ENCODE assay signal across 22 cellular contexts in genomic region chr1:159845751-159846531, GRCh38. TPM values are rescaled to one million over a fixed set of nuclear protein-coding genes. Genes with fewer than 3 reads are reported as not detected.
DNase-seq lines count a peak whose midpoint lies in the region; ATAC-seq and TF ChIP-seq lines count a peak whose summit lies in the region.
"Had no signal": no experiment of that assay in that cellular context is flagged by ENCODE, and none has a peak within 500 bp of the region (broad histone marks: within the 10 kb centered on the region; RNA-seq: fewer than 3 reads in every experiment).

No MANE protein-coding gene starts in this region.

- no peak overlapping the region for H3K4me3 ChIP-seq in right lobe of liver
- H3K4me3 ChIP-seq in effector memory CD4-positive, alpha-beta T cell (ENCODE audit: insufficient read depth, low read depth, low read length, poor library complexity, severe bottlenecking) = no peak overlapping the region

- ATAC-seq in foreskin keratinocyte (peak; percentile 28), right lobe of liver (peak; percentile 27 to 83 (median 70))
- ATAC-seq: WTC11 had no signal

- peak; percentile 35 for DNase-seq in amniotic epithelial cell (ENCODE audit: low read depth)
- peak in 1 of 2 donors; percentile 55 for DNase-seq in foreskin keratinocyte
- no peak for DNase-seq in right lobe of liver
- no peak for DNase-seq in type B pancreatic cell (ENCODE audit: extremely low spot score, unreplicated experiment)
- DNase-seq in head of caudate nucleus = no peak
- no peak for DNase-seq in Ammon's horn (ENCODE audit: low spot score)
- DNase-seq in effector memory CD4-positive, alpha-beta T cell = no peak
- DNase-seq: activated CD4-positive, alpha-beta T cell treated with anti-CD3 and anti-CD28 coated beads, Interleukin-2, amount 50 U/mL, for 1 hour; activated naive CD4-positive, alpha-beta T cell treated with anti-CD3 and anti-CD28 coated beads, Interleukin-2, amount 50 U/mL, for 16 hours; anterior cingulate cortex; caudate nucleus; DMS 273 treated with DMSO at 0.1 percent for 48 hours; NCI-H146; NCI-H526; SHP77 treated with DMSO at 0.1 percent for 48 hours; stimulated activated CD4-positive, alpha-beta T cell treated with anti-CD3 and anti-CD28 coated beads, Interleukin-1b, Interleukin-23, amount 100 ng/mL, for 48 hours had no signal

- no peaks in the 10 kb centered on the region for H3K36me3 Mint-ChIP-seq in type B pancreatic cell
- H3K36me3 Mint-ChIP-seq: WTC11 had no signal

- no peaks in the 10 kb centered on the region for H3K9me3 Mint-ChIP-seq in type B pancreatic cell
- H3K9me3 Mint-ChIP-seq: dendritic cell treated with granulocyte-macrophage colony-stimulating factor and Interleukin-4, amounts not matched to agents 40 ng/mL and 50 ng/mL, for 4 days; WTC11 had no signal

- no peak for TF ChIP-seq CTCF in foreskin keratinocyte (conservative IDR thresholded peaks at IDR 0.05)
- TF ChIP-seq CTCF in right lobe of liver (IDR thresholded peaks at IDR 0.05) = peak in 2 of 4 donors; percentile 5 to 7
- TF ChIP-seq CTCF in type B pancreatic cell (conservative IDR thresholded peaks at IDR 0.05) = no peak

- peaks cover 42% of the 10 kb centered on the region for H3K27me3 Mint-ChIP-seq in type B pancreatic cell

- no peak for TF ChIP-seq POLR2A in right lobe of liver (IDR thresholded peaks at IDR 0.05)

- H3K27ac ChIP-seq in foreskin keratinocyte = no peak overlapping the region
- no peak overlapping the region for H3K27ac ChIP-seq in right lobe of liver
- no peak overlapping the region for H3K27ac ChIP-seq in effector memory CD4-positive, alpha-beta T cell (ENCODE audit: insufficient read depth, low read length, poor library complexity, severe bottlenecking)

- peak overlapping the region; percentile 19 for H3K27ac Mint-ChIP-seq in type B pancreatic cell
- H3K27ac Mint-ChIP-seq: dendritic cell treated with granulocyte-macrophage colony-stimulating factor and Interleukin-4, amounts not matched to agents 40 ng/mL and 50 ng/mL, for 4 days; WTC11 had no signal

- WGBS in right lobe of liver (ENCODE audit: insufficient coverage, low coverage, low lambda C conversion rate, missing lambda C conversion rate) = 38% methylated on average over 8 of the region's 11 CpGs

- peaks cover 9% of the 10 kb centered on the region for H3K4me1 Mint-ChIP-seq in type B pancreatic cell (ENCODE audit: unreplicated experiment)

- intact Hi-C loops in right lobe of liver (cut with DNase I) = no loop called here
- intact Hi-C loops in head of caudate nucleus (cut with DNase I) = no loop called here

- H3K27me3 ChIP-seq in foreskin keratinocyte (no peaks in the 10 kb centered on the region), right lobe of liver (no peaks in the 10 kb centered on the region)
- H3K27me3 ChIP-seq in effector memory CD4-positive, alpha-beta T cell (replicated peaks; ENCODE audit: control insufficient read depth, insufficient read depth, low read length, poor library complexity, severe bottlenecking) = no peaks in the 10 kb centered on the region

- no peaks in the 10 kb centered on the region for H3K9me3 ChIP-seq in right lobe of liver
- H3K9me3 ChIP-seq in effector memory CD4-positive, alpha-beta T cell (ENCODE audit: control insufficient read depth, low read length) = no peaks in the 10 kb centered on the region

- H3K4me3 Mint-ChIP-seq in type B pancreatic cell = no peak overlapping the region
- H3K4me3 Mint-ChIP-seq: dendritic cell treated with granulocyte-macrophage colony-stimulating factor and Interleukin-4, amounts not matched to agents 40 ng/mL and 50 ng/mL, for 4 days; WTC11 had no signal

- H3K4me1 ChIP-seq in foreskin keratinocyte (peaks cover 21% of the 10 kb centered on the region), right lobe of liver (no peaks in the 10 kb centered on the region)
- no peaks in the 10 kb centered on the region for H3K4me1 ChIP-seq in effector memory CD4-positive, alpha-beta T cell (ENCODE audit: control insufficient read depth, insufficient read depth, low read length, poor library complexity, severe bottlenecking)

- no peaks in the 10 kb centered on the region for H3K36me3 ChIP-seq in right lobe of liver
- H3K36me3 ChIP-seq in effector memory CD4-positive, alpha-beta T cell (ENCODE audit: control insufficient read depth, insufficient read depth, low read length) = no peaks in the 10 kb centered on the region

RNA-seq across cellular contexts. Expression of gene VSIG8, which starts 16.5 kb away (rescaled TPM):
- total RNA-seq in foreskin keratinocyte = 0.07 and 0.14 TPM in 2 replicates
- polyA plus RNA-seq in foreskin keratinocyte = 0.11 and 0.18 TPM in 2 replicates
- not detected for total RNA-seq in right lobe of liver
- total RNA-seq in type B pancreatic cell (ENCODE audit: low replicate concordance) = not detected in 2 replicates
- total RNA-seq: lung microvascular endothelial cell, pulmonary artery endothelial cell, skeletal muscle tissue, temporal lobe, WTC11 had no signal

RNA-seq across cellular contexts. Expression of gene SLAMF8, which starts 19.3 kb away (rescaled TPM):
- total RNA-seq in foreskin keratinocyte (not detected in 2 replicates), right lobe of liver (1 to 10 TPM in 5 of 6 experiments, under 1 TPM in 1; 0.33 to 5.7 (median 2.5) TPM), type B pancreatic cell (ENCODE audit: low replicate concordance) (not detected in 2 replicates)
- polyA plus RNA-seq in foreskin keratinocyte = not detected in 2 replicates
- total RNA-seq: lung microvascular endothelial cell, pulmonary artery endothelial cell, temporal lobe, WTC11 had no signal

RNA-seq across cellular contexts. Expression of gene FCRL6, which starts 43.8 kb away (rescaled TPM):
- total RNA-seq in foreskin keratinocyte = not detected in 2 replicates
- polyA plus RNA-seq in foreskin keratinocyte = not detected in 2 replicates
- under 1 TPM in 4 of 6 experiments, not detected in 2; 0.40 to 0.62 (median 0.51) TPM for total RNA-seq in right lobe of liver
- total RNA-seq in type B pancreatic cell (ENCODE audit: low replicate concordance) = not detected in 2 replicates
- total RNA-seq: lung microvascular endothelial cell, skeletal muscle tissue, WTC11 had no signal

RNA-seq across cellular contexts. Expression of gene CFAP45, which starts 54.0 kb away (rescaled TPM):
- total RNA-seq in foreskin keratinocyte = 1.0 and 1.3 TPM in 2 replicates
- 1.1 and 1.3 TPM in 2 replicates for polyA plus RNA-seq in foreskin keratinocyte
- not detected for total RNA-seq in right lobe of liver
- total RNA-seq in type B pancreatic cell (ENCODE audit: low replicate concordance) = 1.0 and 2.8 TPM in 2 replicates
- total RNA-seq: skeletal muscle tissue had no signal
